ENCODE assay signal across 16 cellular contexts in the genomic region with DNA sequence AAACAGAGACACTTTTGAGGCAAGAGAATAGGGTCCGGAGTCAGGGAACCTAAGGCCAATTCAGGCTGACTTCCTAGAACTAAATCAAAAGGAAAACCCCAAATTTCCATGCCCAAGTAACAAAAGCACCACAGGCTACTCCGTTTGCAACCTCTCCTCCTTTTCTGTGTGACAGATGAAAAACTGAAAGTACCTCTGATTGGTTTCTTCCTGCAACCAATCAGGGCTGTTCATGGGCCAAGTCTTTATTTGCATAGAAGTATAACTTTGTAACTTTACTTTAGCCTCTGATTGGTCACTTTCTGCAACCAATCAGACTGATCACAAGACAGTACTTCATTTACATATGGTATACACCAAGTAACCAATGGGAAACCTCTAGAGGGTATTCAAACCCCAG.
DNase-seq lines count a peak whose midpoint lies in the region; ATAC-seq and TF ChIP-seq lines count a peak whose summit lies in the region.
"Had no signal": no experiment of that assay in that cellular context is flagged by ENCODE, and none has a peak within 500 bp of the region (broad histone marks: within the 10 kb centered on the region; RNA-seq: fewer than 3 reads in every experiment).

No MANE protein-coding gene starts in this region.

- H3K4me1 Mint-ChIP-seq in GM23338 (peaks cover 23% of the 10 kb centered on the region), type B pancreatic cell (ENCODE audit: unreplicated experiment) (no peaks in the 10 kb centered on the region)

- H3K9me2 ChIP-seq in GM23338 (ENCODE audit: insufficient read depth), result peaks cover 3% of the 10 kb centered on the region; the same call in 1 of the 2 replicates

- H3K9me3 Mint-ChIP-seq in GM23338 (peaks cover 2% of the 10 kb centered on the region; the same call in 1 of the 3 replicates), type B pancreatic cell (no peaks in the 10 kb centered on the region)

- H3K27me3 Mint-ChIP-seq in GM23338 (ENCODE audit: insufficient read depth, low read depth, poor library complexity) (peaks cover 2% of the 10 kb centered on the region), type B pancreatic cell (no peaks in the 10 kb centered on the region)
- H3K27me3 Mint-ChIP-seq: activated CD8-positive, alpha-beta T cell treated with anti-CD3 and anti-CD28 coated beads for 36 hours; CD4-positive, alpha-beta T cell had no signal

- H3K79me2 ChIP-seq in GM23338 (replicated peaks; ENCODE audit: insufficient read depth), result no peaks in the 10 kb centered on the region

- no peak overlapping the region for H3K27ac ChIP-seq in GM23338 (ENCODE audit: low read depth)
- H3K27ac ChIP-seq in ectodermal cell (ENCODE audit: insufficient read depth, low read depth, low read length, poor library complexity, severe bottlenecking), result peak overlapping the region; percentile 26
- H3K27ac ChIP-seq in vagina, result no peak overlapping the region
- H3K27ac ChIP-seq: epithelial cell of prostate had no signal

- intact Hi-C loops in vagina (cut with DNase I), result no loop called here

- H3K4me3 ChIP-seq in GM23338 (peak overlapping the region; percentile 7; the same call in 1 of the 2 replicates), ectodermal cell (ENCODE audit: insufficient read depth, low read depth, low read length) (no peak overlapping the region), vagina (no peak overlapping the region)

- H3K27ac Mint-ChIP-seq in GM23338 (no peak overlapping the region), type B pancreatic cell (no peak overlapping the region)
- H3K27ac Mint-ChIP-seq: activated CD8-positive, alpha-beta T cell treated with anti-CD3 and anti-CD28 coated beads for 36 hours; CD4-positive, alpha-beta T cell had no signal

- no peak overlapping the region for H3K4me3 Mint-ChIP-seq in GM23338
- no peak overlapping the region for H3K4me3 Mint-ChIP-seq in type B pancreatic cell
- H3K4me3 Mint-ChIP-seq: activated CD8-positive, alpha-beta T cell treated with anti-CD3 and anti-CD28 coated beads for 36 hours; CD4-positive, alpha-beta T cell had no signal

- no peak for TF ChIP-seq POLR2A in vagina (IDR thresholded peaks at IDR 0.05)

- no peak overlapping the region for H3K4me2 ChIP-seq in GM23338

- DNase-seq in GM23338 (ENCODE audit: low spot score) (peak; percentile 66), NCI-H69 (lab: John Stamatoyannopoulos, UW) (peak; percentile 19), putamen (ENCODE audit: low spot score) (peak; percentile 7), NCI-H1048 (lab: John Stamatoyannopoulos, UW) (no peak), vagina (ENCODE audit: extremely low spot score in 2 of 2) (no peak), type B pancreatic cell (ENCODE audit: extremely low spot score, unreplicated experiment) (no peak)
- no peak for DNase-seq in activated T-cell treated with anti-CD3 and anti-CD28 coated beads, Interleukin-2, amount 50 U/mL, for 48 hours
- DNase-seq: activated CD8-positive, alpha-beta T cell treated with anti-CD3 and anti-CD28 coated beads for 36 hours; activated naive CD4-positive, alpha-beta T cell treated with Interleukin-2 at 50 U/mL for 16 hours; CD4-positive, alpha-beta T cell; central memory CD4-positive, alpha-beta T cell; EL; NCI-H748 treated with DMSO at 0.1 percent for 48 hours; SHP77 treated with DMSO at 0.1 percent for 48 hours had no signal

- H2AFZ ChIP-seq in GM23338, result no peak overlapping the region

- H3K4me1 ChIP-seq in GM23338 (ENCODE audit: insufficient read depth), result peaks cover 15% of the 10 kb centered on the region
- peaks cover 4% of the 10 kb centered on the region for H3K4me1 ChIP-seq in ectodermal cell (ENCODE audit: control insufficient read depth, insufficient read depth, low read length)
- H3K4me1 ChIP-seq in vagina, result no peaks in the 10 kb centered on the region

- H3F3A ChIP-seq in GM23338 (replicated peaks; ENCODE audit: low read depth), result no peaks in the 10 kb centered on the region

- no peaks in the 10 kb centered on the region for H3K9me3 ChIP-seq in ectodermal cell (ENCODE audit: control insufficient read depth, low read length)
- H3K9me3 ChIP-seq in vagina, result no peaks in the 10 kb centered on the region

- no peak for TF ChIP-seq CTCF in GM23338 (conservative IDR thresholded peaks at IDR 0.05; ENCODE audit: low read depth in 2 of 2)
- TF ChIP-seq CTCF in vagina (IDR thresholded peaks at IDR 0.05), result no peak
- TF ChIP-seq CTCF in type B pancreatic cell (conservative IDR thresholded peaks at IDR 0.05), result no peak

- no peaks in the 10 kb centered on the region for H4K20me1 ChIP-seq in GM23338 (replicated peaks; ENCODE audit: insufficient read depth)

- peak; percentile 88 for ATAC-seq in GM23338
- ATAC-seq: activated CD8-positive, alpha-beta T cell treated with anti-CD3 and anti-CD28 coated beads for 36 hours had no signal

- H3K36me3 ChIP-seq in GM23338 (ENCODE audit: insufficient read depth) (no peaks in the 10 kb centered on the region), ectodermal cell (ENCODE audit: control insufficient read depth, insufficient read depth, low read length) (no peaks in the 10 kb centered on the region), vagina (no peaks in the 10 kb centered on the region)

- H3K27me3 ChIP-seq in GM23338 (ENCODE audit: insufficient read depth) (no peaks in the 10 kb centered on the region), ectodermal cell (ENCODE audit: control insufficient read depth, insufficient read depth, low read length, poor library complexity, severe bottlenecking) (no peaks in the 10 kb centered on the region), vagina (no peaks in the 10 kb centered on the region)

- H3K36me3 Mint-ChIP-seq in GM23338 (ENCODE audit: low read depth) (peaks cover 4% of the 10 kb centered on the region; the same call in 1 of the 3 replicates), type B pancreatic cell (no peaks in the 10 kb centered on the region)

- WGBS in ectodermal cell, 2 experiments, result 7 to 11% methylated on average over 2 of the region's 2 CpGs

TF ChIP-seq in GM23338, 12 proteins besides CTCF, POLR2A, EP300 and RAD21 (continues in another document):
- TF ChIP-seq, protein P1, sequence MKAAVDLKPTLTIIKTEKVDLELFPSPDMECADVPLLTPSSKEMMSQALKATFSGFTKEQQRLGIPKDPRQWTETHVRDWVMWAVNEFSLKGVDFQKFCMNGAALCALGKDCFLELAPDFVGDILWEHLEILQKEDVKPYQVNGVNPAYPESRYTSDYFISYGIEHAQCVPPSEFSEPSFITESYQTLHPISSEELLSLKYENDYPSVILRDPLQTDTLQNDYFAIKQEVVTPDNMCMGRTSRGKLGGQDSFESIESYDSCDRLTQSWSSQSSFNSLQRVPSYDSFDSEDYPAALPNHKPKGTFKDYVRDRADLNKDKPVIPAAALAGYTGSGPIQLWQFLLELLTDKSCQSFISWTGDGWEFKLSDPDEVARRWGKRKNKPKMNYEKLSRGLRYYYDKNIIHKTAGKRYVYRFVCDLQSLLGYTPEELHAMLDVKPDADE (IDR thresholded peaks at IDR 0.05), result no peak
- TF ChIP-seq POLR2AphosphoS5 (IDR thresholded peaks at IDR 0.05; ENCODE audit: low read depth), result no peak
- no peak for TF ChIP-seq STAT1 (IDR thresholded peaks at IDR 0.05; ENCODE audit: unreplicated experiment)
- TF ChIP-seq ZNF114 (CRISPR knock-in tag; IDR thresholded peaks at IDR 0.05), result no peak
- no peak for TF ChIP-seq EZH2 (IDR thresholded peaks at IDR 0.05; ENCODE audit: low read depth, unreplicated experiment)
- TF ChIP-seq NANOG (IDR thresholded peaks at IDR 0.05; ENCODE audit: borderline replicate concordance), result no peak
- no peak for TF ChIP-seq CREB1 (CRISPR knock-in tag; IDR thresholded peaks at IDR 0.05; ENCODE audit: low read depth)
- TF ChIP-seq EZH2phosphoT487 (IDR thresholded peaks at IDR 0.05; ENCODE audit: unreplicated experiment), result no peak
- TF ChIP-seq, protein P2, sequence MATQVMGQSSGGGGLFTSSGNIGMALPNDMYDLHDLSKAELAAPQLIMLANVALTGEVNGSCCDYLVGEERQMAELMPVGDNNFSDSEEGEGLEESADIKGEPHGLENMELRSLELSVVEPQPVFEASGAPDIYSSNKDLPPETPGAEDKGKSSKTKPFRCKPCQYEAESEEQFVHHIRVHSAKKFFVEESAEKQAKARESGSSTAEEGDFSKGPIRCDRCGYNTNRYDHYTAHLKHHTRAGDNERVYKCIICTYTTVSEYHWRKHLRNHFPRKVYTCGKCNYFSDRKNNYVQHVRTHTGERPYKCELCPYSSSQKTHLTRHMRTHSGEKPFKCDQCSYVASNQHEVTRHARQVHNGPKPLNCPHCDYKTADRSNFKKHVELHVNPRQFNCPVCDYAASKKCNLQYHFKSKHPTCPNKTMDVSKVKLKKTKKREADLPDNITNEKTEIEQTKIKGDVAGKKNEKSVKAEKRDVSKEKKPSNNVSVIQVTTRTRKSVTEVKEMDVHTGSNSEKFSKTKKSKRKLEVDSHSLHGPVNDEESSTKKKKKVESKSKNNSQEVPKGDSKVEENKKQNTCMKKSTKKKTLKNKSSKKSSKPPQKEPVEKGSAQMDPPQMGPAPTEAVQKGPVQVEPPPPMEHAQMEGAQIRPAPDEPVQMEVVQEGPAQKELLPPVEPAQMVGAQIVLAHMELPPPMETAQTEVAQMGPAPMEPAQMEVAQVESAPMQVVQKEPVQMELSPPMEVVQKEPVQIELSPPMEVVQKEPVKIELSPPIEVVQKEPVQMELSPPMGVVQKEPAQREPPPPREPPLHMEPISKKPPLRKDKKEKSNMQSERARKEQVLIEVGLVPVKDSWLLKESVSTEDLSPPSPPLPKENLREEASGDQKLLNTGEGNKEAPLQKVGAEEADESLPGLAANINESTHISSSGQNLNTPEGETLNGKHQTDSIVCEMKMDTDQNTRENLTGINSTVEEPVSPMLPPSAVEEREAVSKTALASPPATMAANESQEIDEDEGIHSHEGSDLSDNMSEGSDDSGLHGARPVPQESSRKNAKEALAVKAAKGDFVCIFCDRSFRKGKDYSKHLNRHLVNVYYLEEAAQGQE (IDR thresholded peaks at IDR 0.05; ENCODE audit: unreplicated experiment), result no peak
- no peak for TF ChIP-seq ZNF331 (CRISPR knock-in tag; IDR thresholded peaks at IDR 0.05; ENCODE audit: low read depth)
- TF ChIP-seq JUNB (IDR thresholded peaks at IDR 0.05; ENCODE audit: unreplicated experiment), result no peak

Comparison
In these comparisons a context has a peak if more than half of its experiments do, and no peak if none do; other contexts are left out.
1. DNase-seq: peak in GM23338 (single experiment), NCI-H69 (single experiment) and putamen (single experiment); none in activated T-cell treated with anti-CD3 and anti-CD28 coated beads, Interleukin-2, amount 50 U/mL, for 48 hours (0 of 2), NCI-H1048 (single experiment), vagina (0 of 2) and type B pancreatic cell (single experiment).